In genomic region chr1:238176441-238176840, GRCh38 we compare ENCODE assay signal across 1 cellular context.
TF ChIP-seq lines count a peak whose summit lies in the region.

No MANE protein-coding gene starts in this region.

TF ChIP-seq in GM23338, 12 proteins besides CTCF, POLR2A, EP300 and RAD21 (continued from another document):
- TF ChIP-seq, protein P1, sequence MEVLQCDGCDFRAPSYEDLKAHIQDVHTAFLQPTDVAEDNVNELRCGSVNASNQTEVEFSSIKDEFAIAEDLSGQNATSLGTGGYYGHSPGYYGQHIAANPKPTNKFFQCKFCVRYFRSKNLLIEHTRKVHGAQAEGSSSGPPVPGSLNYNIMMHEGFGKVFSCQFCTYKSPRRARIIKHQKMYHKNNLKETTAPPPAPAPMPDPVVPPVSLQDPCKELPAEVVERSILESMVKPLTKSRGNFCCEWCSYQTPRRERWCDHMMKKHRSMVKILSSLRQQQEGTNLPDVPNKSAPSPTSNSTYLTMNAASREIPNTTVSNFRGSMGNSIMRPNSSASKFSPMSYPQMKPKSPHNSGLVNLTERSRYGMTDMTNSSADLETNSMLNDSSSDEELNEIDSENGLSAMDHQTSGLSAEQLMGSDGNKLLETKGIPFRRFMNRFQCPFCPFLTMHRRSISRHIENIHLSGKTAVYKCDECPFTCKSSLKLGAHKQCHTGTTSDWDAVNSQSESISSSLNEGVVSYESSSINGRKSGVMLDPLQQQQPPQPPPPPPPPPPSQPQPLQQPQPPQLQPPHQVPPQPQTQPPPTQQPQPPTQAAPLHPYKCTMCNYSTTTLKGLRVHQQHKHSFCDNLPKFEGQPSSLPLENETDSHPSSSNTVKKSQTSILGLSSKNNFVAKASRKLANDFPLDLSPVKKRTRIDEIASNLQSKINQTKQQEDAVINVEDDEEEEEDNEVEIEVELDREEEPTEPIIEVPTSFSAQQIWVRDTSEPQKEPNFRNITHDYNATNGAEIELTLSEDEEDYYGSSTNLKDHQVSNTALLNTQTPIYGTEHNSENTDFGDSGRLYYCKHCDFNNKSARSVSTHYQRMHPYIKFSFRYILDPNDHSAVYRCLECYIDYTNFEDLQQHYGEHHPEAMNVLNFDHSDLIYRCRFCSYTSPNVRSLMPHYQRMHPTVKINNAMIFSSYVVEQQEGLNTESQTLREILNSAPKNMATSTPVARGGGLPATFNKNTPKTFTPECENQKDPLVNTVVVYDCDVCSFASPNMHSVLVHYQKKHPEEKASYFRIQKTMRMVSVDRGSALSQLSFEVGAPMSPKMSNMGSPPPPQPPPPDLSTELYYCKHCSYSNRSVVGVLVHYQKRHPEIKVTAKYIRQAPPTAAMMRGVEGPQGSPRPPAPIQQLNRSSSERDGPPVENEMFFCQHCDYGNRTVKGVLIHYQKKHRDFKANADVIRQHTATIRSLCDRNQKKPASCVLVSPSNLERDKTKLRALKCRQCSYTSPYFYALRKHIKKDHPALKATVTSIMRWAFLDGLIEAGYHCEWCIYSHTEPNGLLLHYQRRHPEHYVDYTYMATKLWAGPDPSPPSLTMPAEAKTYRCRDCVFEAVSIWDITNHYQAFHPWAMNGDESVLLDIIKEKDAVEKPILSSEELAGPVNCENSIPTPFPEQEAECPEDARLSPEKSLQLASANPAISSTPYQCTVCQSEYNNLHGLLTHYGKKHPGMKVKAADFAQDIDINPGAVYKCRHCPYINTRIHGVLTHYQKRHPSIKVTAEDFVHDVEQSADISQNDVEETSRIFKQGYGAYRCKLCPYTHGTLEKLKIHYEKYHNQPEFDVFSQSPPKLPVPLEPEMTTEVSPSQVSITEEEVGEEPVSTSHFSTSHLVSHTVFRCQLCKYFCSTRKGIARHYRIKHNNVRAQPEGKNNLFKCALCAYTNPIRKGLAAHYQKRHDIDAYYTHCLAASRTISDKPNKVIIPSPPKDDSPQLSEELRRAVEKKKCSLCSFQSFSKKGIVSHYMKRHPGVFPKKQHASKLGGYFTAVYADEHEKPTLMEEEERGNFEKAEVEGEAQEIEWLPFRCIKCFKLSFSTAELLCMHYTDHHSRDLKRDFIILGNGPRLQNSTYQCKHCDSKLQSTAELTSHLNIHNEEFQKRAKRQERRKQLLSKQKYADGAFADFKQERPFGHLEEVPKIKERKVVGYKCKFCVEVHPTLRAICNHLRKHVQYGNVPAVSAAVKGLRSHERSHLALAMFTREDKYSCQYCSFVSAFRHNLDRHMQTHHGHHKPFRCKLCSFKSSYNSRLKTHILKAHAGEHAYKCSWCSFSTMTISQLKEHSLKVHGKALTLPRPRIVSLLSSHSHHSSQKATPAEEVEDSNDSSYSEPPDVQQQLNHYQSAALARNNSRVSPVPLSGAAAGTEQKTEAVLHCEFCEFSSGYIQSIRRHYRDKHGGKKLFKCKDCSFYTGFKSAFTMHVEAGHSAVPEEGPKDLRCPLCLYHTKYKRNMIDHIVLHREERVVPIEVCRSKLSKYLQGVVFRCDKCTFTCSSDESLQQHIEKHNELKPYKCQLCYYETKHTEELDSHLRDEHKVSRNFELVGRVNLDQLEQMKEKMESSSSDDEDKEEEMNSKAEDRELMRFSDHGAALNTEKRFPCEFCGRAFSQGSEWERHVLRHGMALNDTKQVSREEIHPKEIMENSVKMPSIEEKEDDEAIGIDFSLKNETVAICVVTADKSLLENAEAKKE (CRISPR knock-in tag; IDR thresholded peaks at IDR 0.05) = no peak
- TF ChIP-seq EZH2phosphoT487 (IDR thresholded peaks at IDR 0.05; ENCODE audit: unreplicated experiment) (no peak), JUNB (IDR thresholded peaks at IDR 0.05; ENCODE audit: unreplicated experiment) (no peak)
